37 cellular contexts compared by ENCODE assay signal in genomic region chr17:35775583-35775982, GRCh38. TPM values are rescaled to one million over a fixed set of nuclear protein-coding genes. Genes with fewer than 3 reads are reported as not detected.
DNase-seq lines count a peak whose midpoint lies in the region; ATAC-seq, FAIRE-seq and TF ChIP-seq lines count a peak whose summit lies in the region.
"Had no signal": no experiment of that assay in that cellular context is flagged by ENCODE, and none has a peak within 500 bp of the region (broad histone marks: within the 10 kb centered on the region; RNA-seq: fewer than 3 reads in every experiment).

No MANE protein-coding gene starts in this region.

- TF ChIP-seq POLR2A in thyroid gland (IDR thresholded peaks at IDR 0.05) = no peak
- TF ChIP-seq POLR2A in H54 (IDR thresholded peaks at IDR 0.05; ENCODE audit: low read depth, low read length) = no peak

- H3K4me3 Mint-ChIP-seq in GM23338 = no peak overlapping the region
- H3K4me3 Mint-ChIP-seq: activated B cell treated with CpG ODN at 0.5 μM for 24 hours; activated CD8-positive, alpha-beta memory T cell treated with anti-CD3 and anti-CD28 coated beads, Interleukin-2, amount 10 ng/mL, durations not matched to agents 7 days and 5 days; CD8-positive, alpha-beta T cell; IgD-negative memory B cell; naive thymus-derived CD4-positive, alpha-beta T cell; stimulated activated naive CD8-positive, alpha-beta T cell treated with anti-CD3 and anti-CD28 coated beads, Interleukin-15, amount 100 ng/mL, for 72 hours had no signal

- DNase-seq in GM23338 (ENCODE audit: low spot score) (no peak), colonic mucosa (peak; percentile 58), thyroid gland (no peak), SK-N-SH (no peak), H54 (ENCODE audit: insufficient read length, low spot score) (no peak), A172 (ENCODE audit: low spot score) (no peak), right atrium auricular region (ENCODE audit: low spot score) (no peak)
- DNase-seq: activated B cell treated with CpG ODN at 0.5 μM for 24 hours; activated CD4-positive, alpha-beta T cell treated with anti-CD3 and anti-CD28 coated beads, Interleukin-2, amount 50 U/mL, for 1 hour; activated CD8-positive, alpha-beta memory T cell treated with anti-CD3 and anti-CD28 coated beads, Interleukin-2, amount 10 ng/mL, durations not matched to agents 7 days and 5 days; activated naive CD4-positive, alpha-beta T cell treated with Interleukin-2 at 50 U/mL for 16 hours; activated T-cell treated with anti-CD3 and anti-CD28 coated beads, Interleukin-2, amount 50 U/mL, for 48 hours; AML-193; CD8-positive, alpha-beta T cell; effector CD8-positive, alpha-beta T cell; foreskin melanocyte; mesendoderm; naive thymus-derived CD4-positive, alpha-beta T cell; NCI-H2029; NCI-H524 treated with DMSO at 0.1 percent for 48 hours; NK-92 treated with Interleukin-12 subunit alpha and Interleukin-12 subunit beta, amount 100 ng/mL, for 24 hours; occipital lobe; psoas muscle; SIG-M5; small intestine; stimulated activated CD4-positive, alpha-beta T cell treated with anti-CD3 and anti-CD28 coated beads, Interleukin-1b, Interleukin-23, amount 100 ng/mL, for 48 hours; stimulated activated CD8-positive, alpha-beta memory T cell treated with anti-CD3 and anti-CD28 coated beads, Interleukin-4, amount 100 ng/mL, for 48 hours; stimulated activated naive CD8-positive, alpha-beta T cell treated with anti-CD3 and anti-CD28 coated beads, Interleukin-15, amount 100 ng/mL, for 72 hours; T1000 had no signal

- peaks cover 34% of the 10 kb centered on the region for H3K4me1 Mint-ChIP-seq in GM23338
- H3K4me1 Mint-ChIP-seq: activated B cell treated with CpG ODN at 0.5 μM for 24 hours; activated CD8-positive, alpha-beta memory T cell treated with anti-CD3 and anti-CD28 coated beads, Interleukin-2, amount 10 ng/mL, durations not matched to agents 7 days and 5 days; stimulated activated naive CD8-positive, alpha-beta T cell treated with anti-CD3 and anti-CD28 coated beads, Interleukin-15, amount 100 ng/mL, for 72 hours had no signal

- POLR2A ChIA-PET in SK-N-SH (lab: Yijun Ruan, JAX) = interaction anchor here (0.6 to 1.7 kb wide), 3 partner anchors 11 to 33 kb away, joined by 4 to 7 read pairs (median 7); partner anchors contain the start of gene TAF15

- TF ChIP-seq CTCF in GM23338 (conservative IDR thresholded peaks at IDR 0.05; ENCODE audit: low read depth in 2 of 2) (no peak), colonic mucosa (IDR thresholded peaks at IDR 0.05) (no peak), thyroid gland (IDR thresholded peaks at IDR 0.05) (no peak), SK-N-SH (IDR thresholded peaks at IDR 0.05) (no peak), right atrium auricular region (IDR thresholded peaks at IDR 0.05) (no peak)

- H3K27me3 Mint-ChIP-seq in GM23338 (ENCODE audit: insufficient read depth, low read depth, poor library complexity) = no peaks in the 10 kb centered on the region

- no peak overlapping the region for H3K4me3 ChIP-seq in GM23338
- no peak overlapping the region for H3K4me3 ChIP-seq in colonic mucosa
- H3K4me3 ChIP-seq in mucosa of rectum (ENCODE audit: low read length in 2 of 2) = no peak overlapping the region
- no peak overlapping the region for H3K4me3 ChIP-seq in thyroid gland (replicated peaks in 1 of 3)
- H3K4me3 ChIP-seq in SK-N-SH (ENCODE audit: low read depth in 2 of 2, low read length in 1 of 2) = no peak overlapping the region
- H3K4me3 ChIP-seq in right atrium auricular region = no peak overlapping the region
- H3K4me3 ChIP-seq: A549, psoas muscle had no signal

- H3K4me1 ChIP-seq in GM23338 (ENCODE audit: insufficient read depth) (peaks cover 13% of the 10 kb centered on the region), colonic mucosa (no peaks in the 10 kb centered on the region), mucosa of rectum (ENCODE audit: control insufficient read depth in 2 of 2, insufficient read depth in 2 of 2, low read length in 2 of 2) (peaks cover 28 to 29% of the 10 kb centered on the region in 2 donors), thyroid gland (peaks cover 30 to 32% of the 10 kb centered on the region in 2 donors), SK-N-SH (ENCODE audit: control insufficient read depth in 1 of 2, insufficient read depth in 2 of 2, low read depth in 1 of 2, low read length in 1 of 2) (peaks cover 0 to 26% of the 10 kb centered on the region in 2 experiments; a peak in 1 of 4 replicates), right atrium auricular region (peaks cover 0 to 36% of the 10 kb centered on the region in 2 donors)
- H3K4me1 ChIP-seq: psoas muscle had no signal

- no peak overlapping the region for H3K9ac ChIP-seq in colonic mucosa (ENCODE audit: low read depth in 2 of 2, low read length in 2 of 2)
- H3K9ac ChIP-seq in mucosa of rectum (ENCODE audit: low read depth in 1 of 2, low read length in 2 of 2) = peak overlapping the region in 1 of 2 donors; percentile 45
- no peak overlapping the region for H3K9ac ChIP-seq in SK-N-SH

- H3K27me3 ChIP-seq in GM23338 (ENCODE audit: insufficient read depth) (no peaks in the 10 kb centered on the region), colonic mucosa (no peaks in the 10 kb centered on the region), mucosa of rectum (ENCODE audit: control insufficient read depth in 2 of 2, insufficient read depth in 2 of 2, low read length in 2 of 2) (no peaks in the 10 kb centered on the region), thyroid gland (no peaks in the 10 kb centered on the region), SK-N-SH (ENCODE audit: insufficient read depth) (peaks cover 1% of the 10 kb centered on the region; the same call in 1 of the 2 replicates), right atrium auricular region (no peaks in the 10 kb centered on the region)

- no peak overlapping the region for H3K27ac ChIP-seq in GM23338 (ENCODE audit: low read depth)
- no peak overlapping the region for H3K27ac ChIP-seq in colonic mucosa
- H3K27ac ChIP-seq in mucosa of rectum (ENCODE audit: low read depth in 2 of 2, low read length in 2 of 2) = peak overlapping the region; percentile 65 to 78
- peak overlapping the region; percentile 79 to 96 (median 90) for H3K27ac ChIP-seq in thyroid gland
- peak overlapping the region in 1 of 2 experiments; percentile 80; a peak in 2 of 4 replicates for H3K27ac ChIP-seq in SK-N-SH (ENCODE audit: low read depth in 2 of 2, low read length in 1 of 2)
- H3K27ac ChIP-seq in right atrium auricular region = no peak overlapping the region
- H3K27ac ChIP-seq: psoas muscle had no signal

- H3K4me2 ChIP-seq in GM23338 (no peak overlapping the region), SK-N-SH (no peak overlapping the region)

- no peak overlapping the region for H3K27ac Mint-ChIP-seq in GM23338
- H3K27ac Mint-ChIP-seq: activated B cell treated with CpG ODN at 0.5 μM for 24 hours; activated CD8-positive, alpha-beta memory T cell treated with anti-CD3 and anti-CD28 coated beads, Interleukin-2, amount 10 ng/mL, durations not matched to agents 7 days and 5 days; CD8-positive, alpha-beta T cell; naive thymus-derived CD4-positive, alpha-beta T cell had no signal

- H3K9me3 ChIP-seq in colonic mucosa = no peaks in the 10 kb centered on the region
- H3K9me3 ChIP-seq in mucosa of rectum (ENCODE audit: control insufficient read depth in 2 of 2, low read length in 2 of 2) = no peaks in the 10 kb centered on the region
- no peaks in the 10 kb centered on the region for H3K9me3 ChIP-seq in thyroid gland
- H3K9me3 ChIP-seq in SK-N-SH = no peaks in the 10 kb centered on the region
- H3K9me3 ChIP-seq in right atrium auricular region = no peaks in the 10 kb centered on the region
- H3K9me3 ChIP-seq: A549, psoas muscle had no signal

- TF ChIP-seq EP300 in SK-N-SH (IDR thresholded peaks at IDR 0.05; ENCODE audit: borderline replicate concordance in 1 of 2, low read depth in 1 of 2, low read length in 1 of 2) = no peak

- intact Hi-C loops in colonic mucosa (cut with DNase I) (no loop called here), thyroid gland (cut with DNase I) (no loop called here)

- H3K9me2 ChIP-seq in GM23338 (ENCODE audit: insufficient read depth) (no peaks in the 10 kb centered on the region), SK-N-SH (no peaks in the 10 kb centered on the region)

- no peak for TF ChIP-seq RAD21 in SK-N-SH (IDR thresholded peaks at IDR 0.05; ENCODE audit: low read length)

- no peak for FAIRE-seq in H54 (lab: Jason Lieb, UNC)
- FAIRE-seq: A549, small intestine, urothelium cell line had no signal

- H3K36me3 ChIP-seq in GM23338 (ENCODE audit: insufficient read depth) (no peaks in the 10 kb centered on the region), colonic mucosa (no peaks in the 10 kb centered on the region), mucosa of rectum (ENCODE audit: control insufficient read depth in 2 of 2, insufficient read depth in 2 of 2, low read length in 2 of 2) (peaks cover 5 to 8% of the 10 kb centered on the region in 2 donors), thyroid gland (no peaks in the 10 kb centered on the region), SK-N-SH (replicated peaks in 1 of 2; ENCODE audit: control insufficient read depth in 1 of 2, insufficient read depth in 2 of 2, low read length in 1 of 2) (no peaks in the 10 kb centered on the region), right atrium auricular region (no peaks in the 10 kb centered on the region)

- ATAC-seq in GM23338 = no peak
- ATAC-seq: A549; activated CD8-positive, alpha-beta memory T cell treated with anti-CD3 and anti-CD28 coated beads, Interleukin-2, amount 10 ng/mL, durations not matched to agents 7 days and 5 days; CD8-positive, alpha-beta T cell; left lobe of liver; naive thymus-derived CD4-positive, alpha-beta T cell; Panc1; psoas muscle; stimulated activated naive CD8-positive, alpha-beta T cell treated with anti-CD3 and anti-CD28 coated beads, Interleukin-15, amount 100 ng/mL, for 72 hours had no signal

- no peaks in the 10 kb centered on the region for H4K20me1 ChIP-seq in GM23338 (replicated peaks; ENCODE audit: insufficient read depth)
- no peaks in the 10 kb centered on the region for H4K20me1 ChIP-seq in SK-N-SH (ENCODE audit: insufficient read depth)

- H3F3A ChIP-seq in GM23338 (replicated peaks; ENCODE audit: low read depth) (no peaks in the 10 kb centered on the region), SK-N-SH (replicated peaks; ENCODE audit: insufficient read depth) (no peaks in the 10 kb centered on the region)

- H2AFZ ChIP-seq in GM23338 = peak overlapping the region; percentile 97; the same call in 1 of the 2 replicates
- no peak overlapping the region for H2AFZ ChIP-seq in SK-N-SH (ENCODE audit: low read depth)

- H3K79me2 ChIP-seq in GM23338 (replicated peaks; ENCODE audit: insufficient read depth) = no peaks in the 10 kb centered on the region
- no peaks in the 10 kb centered on the region for H3K79me2 ChIP-seq in SK-N-SH (ENCODE audit: insufficient read depth)

- CTCF ChIA-PET in SK-N-SH (lab: Yijun Ruan, JAX) = interaction anchor here (2.3 to 31.2 kb wide), 3 partner anchors 10 to 32 kb away, joined by 11 to 809 read pairs (median 203); partner anchors contain the start of gene TAF15

- no peaks in the 10 kb centered on the region for H3K36me3 Mint-ChIP-seq in GM23338 (ENCODE audit: low read depth)
- H3K36me3 Mint-ChIP-seq: activated CD8-positive, alpha-beta memory T cell treated with anti-CD3 and anti-CD28 coated beads, Interleukin-2, amount 10 ng/mL, durations not matched to agents 7 days and 5 days; IgD-negative memory B cell had no signal

- WGBS in thyroid gland, 2 donors = 73 to 75% methylated on average over 6 of the region's 6 CpGs
- WGBS in SK-N-SH (ENCODE audit: low lambda C conversion rate) = 80% methylated on average over 6 of the region's 6 CpGs

- no peaks in the 10 kb centered on the region for H3K9me3 Mint-ChIP-seq in GM23338
- H3K9me3 Mint-ChIP-seq: activated B cell treated with CpG ODN at 0.5 μM for 24 hours; CD8-positive, alpha-beta T cell; IgD-negative memory B cell; naive thymus-derived CD4-positive, alpha-beta T cell; stimulated activated naive CD8-positive, alpha-beta T cell treated with anti-CD3 and anti-CD28 coated beads, Interleukin-15, amount 100 ng/mL, for 72 hours had no signal

RNA-seq across cellular contexts. Expression of gene C17orf50, which starts 14.9 kb away (rescaled TPM):
- total RNA-seq in GM23338 (2014; rRNA removed; shearing (Covaris generic)) = 1.6 TPM in 1 of 2 replicates, not detected in the other
- polyA plus RNA-seq in GM23338 (2016; fragmentation: Nextera tagmentation; extraction: Ambion mirVana) (0.37 and 0.74 TPM in 2 replicates), SK-N-SH (2012; rRNA removed) (0.05 TPM in 1 of 2 replicates, not detected in the other)
- total RNA-seq in colonic mucosa (not detected), thyroid gland (under 1 TPM in 1 of 4 donors, not detected in 3; 0.40 TPM), right atrium auricular region (not detected)
- 0.03 and 0.04 TPM in 2 replicates for polyA plus RNA-seq in SK-N-SH (2012; cell fraction: cytosol; rRNA removed)
- polyA plus RNA-seq in SK-N-SH (2012; cell fraction: nucleus; rRNA removed) = not detected in 2 replicates
- not detected in 2 replicates for total RNA-seq in A172 (2014; rRNA removed; shearing (Covaris generic))
- total RNA-seq: activated B cell treated with CpG ODN at 0.5 μM for 24 hours; activated CD8-positive, alpha-beta memory T cell treated with anti-CD3 and anti-CD28 coated beads, Interleukin-2, amount 10 ng/mL, durations not matched to agents 7 days and 5 days; CD8-positive, alpha-beta T cell; H4; left lobe of liver; naive thymus-derived CD4-positive, alpha-beta T cell; occipital lobe; psoas muscle had no signal
- polyA plus RNA-seq: IgD-negative memory B cell had no signal

RNA-seq across cellular contexts. Expression of gene MMP28, which starts 19.9 kb away (rescaled TPM):
- not detected in 2 replicates for total RNA-seq in GM23338 (2014; rRNA removed; shearing (Covaris generic))
- polyA plus RNA-seq in GM23338 (2016; fragmentation: Nextera tagmentation; extraction: Ambion mirVana) (not detected in 2 replicates), SK-N-SH (2012; rRNA removed) (0.23 and 0.33 TPM in 2 replicates)
- total RNA-seq in colonic mucosa (10 to 100 TPM; 62.5 to 66.7 TPM), thyroid gland (10 to 100 TPM; 12.4 to 48.0 (median 28.6) TPM), right atrium auricular region (10 to 100 TPM; 10.5 to 14.9 TPM)
- polyA plus RNA-seq in SK-N-SH (2012; cell fraction: cytosol; rRNA removed) = 0.30 and 0.52 TPM in 2 replicates
- polyA plus RNA-seq in SK-N-SH (2012; cell fraction: nucleus; rRNA removed) = 0.32 and 0.40 TPM in 2 replicates
- 0.57 and 1.6 TPM in 2 replicates for total RNA-seq in A172 (2014; rRNA removed; shearing (Covaris generic))
- total RNA-seq: activated B cell treated with CpG ODN at 0.5 μM for 24 hours; activated CD8-positive, alpha-beta memory T cell treated with anti-CD3 and anti-CD28 coated beads, Interleukin-2, amount 10 ng/mL, durations not matched to agents 7 days and 5 days; epithelial cell of proximal tubule had no signal

RNA-seq across cellular contexts. Expression of gene GAS2L2, which starts 22.5 kb away (rescaled TPM):
- not detected in 2 replicates for total RNA-seq in GM23338 (2014; rRNA removed; shearing (Covaris generic))
- polyA plus RNA-seq in GM23338 (2016; fragmentation: Nextera tagmentation; extraction: Ambion mirVana) (0.06 TPM in 1 of 2 replicates, not detected in the other), SK-N-SH (2012; rRNA removed) (0.02 TPM in 1 of 2 replicates, not detected in the other)
- total RNA-seq in colonic mucosa (under 1 TPM in 1 of 2 donors, not detected in 1; 0.15 TPM), thyroid gland (not detected), right atrium auricular region (not detected)
- polyA plus RNA-seq in SK-N-SH (2012; cell fraction: cytosol; rRNA removed) = 0.01 TPM in 2 replicates
- polyA plus RNA-seq in SK-N-SH (2012; cell fraction: nucleus; rRNA removed) = 0.08 and 0.10 TPM in 2 replicates
- total RNA-seq in A172 (2014; rRNA removed; shearing (Covaris generic)) = not detected in 2 replicates
- total RNA-seq: activated B cell treated with CpG ODN at 0.5 μM for 24 hours; activated CD8-positive, alpha-beta memory T cell treated with anti-CD3 and anti-CD28 coated beads, Interleukin-2, amount 10 ng/mL, durations not matched to agents 7 days and 5 days; epithelial cell of proximal tubule; left lobe of liver had no signal
- polyA plus RNA-seq: IgD-negative memory B cell; naive thymus-derived CD4-positive, alpha-beta T cell had no signal

RNA-seq across cellular contexts. Expression of gene TAF15, which starts 33.7 kb away (rescaled TPM):
- 109 and 148 TPM in 2 replicates for total RNA-seq in GM23338 (2014; rRNA removed; shearing (Covaris generic))
- polyA plus RNA-seq in GM23338 (2016; fragmentation: Nextera tagmentation; extraction: Ambion mirVana) (28.2 and 33.8 TPM in 2 replicates), SK-N-SH (2012; rRNA removed) (67.5 and 78.0 TPM in 2 replicates)
- total RNA-seq in colonic mucosa (100 to 1,000 TPM; 132 to 218 TPM), thyroid gland (10 to 100 TPM; 55.9 to 79.8 (median 65.4) TPM), right atrium auricular region (10 to 100 TPM; 25.7 to 31.7 TPM)
- polyA plus RNA-seq in SK-N-SH (2012; cell fraction: cytosol; rRNA removed) = 117 and 139 TPM in 2 replicates
- 43.9 and 71.3 TPM in 2 replicates for polyA plus RNA-seq in SK-N-SH (2012; cell fraction: nucleus; rRNA removed)
- 20.3 and 31.1 TPM in 2 replicates for total RNA-seq in A172 (2014; rRNA removed; shearing (Covaris generic))

RNA-seq across cellular contexts. Expression of gene RASL10B, which starts 44.1 kb away (rescaled TPM):
- total RNA-seq in GM23338 (2014; rRNA removed; shearing (Covaris generic)) = 23.1 and 26.2 TPM in 2 replicates
- polyA plus RNA-seq in GM23338 (2016; fragmentation: Nextera tagmentation; extraction: Ambion mirVana) (6.2 and 7.1 TPM in 2 replicates), SK-N-SH (2012; rRNA removed) (4.2 and 4.3 TPM in 2 replicates)
- total RNA-seq in colonic mucosa (under 1 TPM; 0.07 to 0.21 TPM), thyroid gland (10 to 100 TPM in 1 of 4 donors, 1 to 10 TPM in 2, under 1 TPM in 1; 0.94 to 14.5 (median 3.5) TPM), right atrium auricular region (10 to 100 TPM; 39.2 to 61.9 TPM)
- polyA plus RNA-seq in SK-N-SH (2012; cell fraction: cytosol; rRNA removed) = 2.2 and 3.8 TPM in 2 replicates
- 6.4 and 8.3 TPM in 2 replicates for polyA plus RNA-seq in SK-N-SH (2012; cell fraction: nucleus; rRNA removed)
- total RNA-seq in A172 (2014; rRNA removed; shearing (Covaris generic)) = 0.69 and 0.98 TPM in 2 replicates
- polyA plus RNA-seq: IgD-negative memory B cell had no signal

Comparison
In these comparisons a context has a peak if more than half of its experiments do, and no peak if none do; other contexts are left out.
1. H3K27ac ChIP-seq: peak in mucosa of rectum (2 of 2) and thyroid gland (3 of 3); none in GM23338 (single experiment), colonic mucosa (single experiment) and right atrium auricular region (0 of 2).